1 cellular context compared by ENCODE assay signal in the genomic region with DNA sequence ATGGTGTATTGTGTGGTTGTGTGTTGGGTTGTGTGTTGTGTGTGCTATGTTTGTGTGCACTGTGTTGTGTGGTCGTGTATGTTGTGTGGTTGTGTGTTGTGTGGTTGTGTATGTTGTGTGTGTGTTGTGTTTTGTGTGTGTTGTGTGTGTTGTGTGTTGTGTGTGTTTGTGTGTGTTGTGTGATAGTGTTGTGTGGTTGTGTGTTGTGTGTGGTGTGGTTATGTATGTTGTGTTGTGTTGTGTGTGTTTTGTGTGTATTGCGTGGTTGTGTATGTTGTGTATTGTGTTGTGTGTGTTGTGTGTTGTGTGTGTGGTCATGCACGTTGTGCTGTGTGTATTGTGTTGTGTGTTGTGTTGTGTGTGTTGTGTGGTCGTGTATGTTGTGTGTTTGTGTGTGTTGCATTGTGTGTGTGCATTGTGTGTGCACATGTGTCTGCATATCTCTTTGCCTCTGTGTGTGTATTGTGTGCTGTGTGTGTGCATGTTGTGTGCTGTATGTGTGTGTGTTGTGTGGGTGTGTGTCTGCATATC.
TF ChIP-seq lines count a peak whose summit lies in the region.

No MANE protein-coding gene starts in this region.

TF ChIP-seq in K562, 482 proteins besides CTCF, POLR2A, EP300 and RAD21 (continued from another document and continues in another):
- TF ChIP-seq CBX2 (IDR thresholded peaks at IDR 0.05; ENCODE audit: insufficient read depth, low read length, poor library complexity, severe bottlenecking) = no peak
- TF ChIP-seq, protein P1, sequence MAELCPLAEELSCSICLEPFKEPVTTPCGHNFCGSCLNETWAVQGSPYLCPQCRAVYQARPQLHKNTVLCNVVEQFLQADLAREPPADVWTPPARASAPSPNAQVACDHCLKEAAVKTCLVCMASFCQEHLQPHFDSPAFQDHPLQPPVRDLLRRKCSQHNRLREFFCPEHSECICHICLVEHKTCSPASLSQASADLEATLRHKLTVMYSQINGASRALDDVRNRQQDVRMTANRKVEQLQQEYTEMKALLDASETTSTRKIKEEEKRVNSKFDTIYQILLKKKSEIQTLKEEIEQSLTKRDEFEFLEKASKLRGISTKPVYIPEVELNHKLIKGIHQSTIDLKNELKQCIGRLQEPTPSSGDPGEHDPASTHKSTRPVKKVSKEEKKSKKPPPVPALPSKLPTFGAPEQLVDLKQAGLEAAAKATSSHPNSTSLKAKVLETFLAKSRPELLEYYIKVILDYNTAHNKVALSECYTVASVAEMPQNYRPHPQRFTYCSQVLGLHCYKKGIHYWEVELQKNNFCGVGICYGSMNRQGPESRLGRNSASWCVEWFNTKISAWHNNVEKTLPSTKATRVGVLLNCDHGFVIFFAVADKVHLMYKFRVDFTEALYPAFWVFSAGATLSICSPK (IDR thresholded peaks at IDR 0.05; ENCODE audit: borderline replicate concordance) = peak; percentile 98; the same call in 1 of the 2 replicates
- TF ChIP-seq NR2C1 (IDR thresholded peaks at IDR 0.05) = 0 out of 2 replicates have a peak, but pooled peaks have one; percentile 56
- no peak for TF ChIP-seq NR2C1 (tag; IDR thresholded peaks at IDR 0.05)
- peak; percentile 46 for TF ChIP-seq SMARCE1 (IDR thresholded peaks at IDR 0.05)
- TF ChIP-seq, protein P2, sequence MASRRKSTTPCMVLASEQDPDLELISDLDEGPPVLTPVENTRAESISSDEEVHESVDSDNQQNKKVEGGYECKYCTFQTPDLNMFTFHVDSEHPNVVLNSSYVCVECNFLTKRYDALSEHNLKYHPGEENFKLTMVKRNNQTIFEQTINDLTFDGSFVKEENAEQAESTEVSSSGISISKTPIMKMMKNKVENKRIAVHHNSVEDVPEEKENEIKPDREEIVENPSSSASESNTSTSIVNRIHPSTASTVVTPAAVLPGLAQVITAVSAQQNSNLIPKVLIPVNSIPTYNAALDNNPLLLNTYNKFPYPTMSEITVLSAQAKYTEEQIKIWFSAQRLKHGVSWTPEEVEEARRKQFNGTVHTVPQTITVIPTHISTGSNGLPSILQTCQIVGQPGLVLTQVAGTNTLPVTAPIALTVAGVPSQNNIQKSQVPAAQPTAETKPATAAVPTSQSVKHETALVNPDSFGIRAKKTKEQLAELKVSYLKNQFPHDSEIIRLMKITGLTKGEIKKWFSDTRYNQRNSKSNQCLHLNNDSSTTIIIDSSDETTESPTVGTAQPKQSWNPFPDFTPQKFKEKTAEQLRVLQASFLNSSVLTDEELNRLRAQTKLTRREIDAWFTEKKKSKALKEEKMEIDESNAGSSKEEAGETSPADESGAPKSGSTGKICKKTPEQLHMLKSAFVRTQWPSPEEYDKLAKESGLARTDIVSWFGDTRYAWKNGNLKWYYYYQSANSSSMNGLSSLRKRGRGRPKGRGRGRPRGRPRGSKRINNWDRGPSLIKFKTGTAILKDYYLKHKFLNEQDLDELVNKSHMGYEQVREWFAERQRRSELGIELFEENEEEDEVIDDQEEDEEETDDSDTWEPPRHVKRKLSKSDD (conservative IDR thresholded peaks at IDR 0.05; ENCODE audit: low read length) = no peak
- TF ChIP-seq, protein P3, sequence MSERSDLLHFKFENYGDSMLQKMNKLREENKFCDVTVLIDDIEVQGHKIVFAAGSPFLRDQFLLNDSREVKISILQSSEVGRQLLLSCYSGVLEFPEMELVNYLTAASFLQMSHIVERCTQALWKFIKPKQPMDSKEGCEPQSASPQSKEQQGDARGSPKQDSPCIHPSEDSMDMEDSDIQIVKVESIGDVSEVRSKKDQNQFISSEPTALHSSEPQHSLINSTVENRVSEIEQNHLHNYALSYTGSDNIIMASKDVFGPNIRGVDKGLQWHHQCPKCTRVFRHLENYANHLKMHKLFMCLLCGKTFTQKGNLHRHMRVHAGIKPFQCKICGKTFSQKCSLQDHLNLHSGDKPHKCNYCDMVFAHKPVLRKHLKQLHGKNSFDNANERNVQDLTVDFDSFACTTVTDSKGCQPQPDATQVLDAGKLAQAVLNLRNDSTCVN (CRISPR knock-in tag; IDR thresholded peaks at IDR 0.05) = peak; percentile 91
- no peak for TF ChIP-seq CCNT2 (IDR thresholded peaks at IDR 0.05; ENCODE audit: borderline replicate concordance, extremely low read depth, insufficient read length, low read depth, low read length)
- TF ChIP-seq DDX20 (tag; IDR thresholded peaks at IDR 0.05; ENCODE audit: low read depth) = no peak
- peak; percentile 98 for TF ChIP-seq HDGF (IDR thresholded peaks at IDR 0.05)
- no peak for TF ChIP-seq ZNF212 (CRISPR knock-in tag; IDR thresholded peaks at IDR 0.05)
- TF ChIP-seq, protein P4, sequence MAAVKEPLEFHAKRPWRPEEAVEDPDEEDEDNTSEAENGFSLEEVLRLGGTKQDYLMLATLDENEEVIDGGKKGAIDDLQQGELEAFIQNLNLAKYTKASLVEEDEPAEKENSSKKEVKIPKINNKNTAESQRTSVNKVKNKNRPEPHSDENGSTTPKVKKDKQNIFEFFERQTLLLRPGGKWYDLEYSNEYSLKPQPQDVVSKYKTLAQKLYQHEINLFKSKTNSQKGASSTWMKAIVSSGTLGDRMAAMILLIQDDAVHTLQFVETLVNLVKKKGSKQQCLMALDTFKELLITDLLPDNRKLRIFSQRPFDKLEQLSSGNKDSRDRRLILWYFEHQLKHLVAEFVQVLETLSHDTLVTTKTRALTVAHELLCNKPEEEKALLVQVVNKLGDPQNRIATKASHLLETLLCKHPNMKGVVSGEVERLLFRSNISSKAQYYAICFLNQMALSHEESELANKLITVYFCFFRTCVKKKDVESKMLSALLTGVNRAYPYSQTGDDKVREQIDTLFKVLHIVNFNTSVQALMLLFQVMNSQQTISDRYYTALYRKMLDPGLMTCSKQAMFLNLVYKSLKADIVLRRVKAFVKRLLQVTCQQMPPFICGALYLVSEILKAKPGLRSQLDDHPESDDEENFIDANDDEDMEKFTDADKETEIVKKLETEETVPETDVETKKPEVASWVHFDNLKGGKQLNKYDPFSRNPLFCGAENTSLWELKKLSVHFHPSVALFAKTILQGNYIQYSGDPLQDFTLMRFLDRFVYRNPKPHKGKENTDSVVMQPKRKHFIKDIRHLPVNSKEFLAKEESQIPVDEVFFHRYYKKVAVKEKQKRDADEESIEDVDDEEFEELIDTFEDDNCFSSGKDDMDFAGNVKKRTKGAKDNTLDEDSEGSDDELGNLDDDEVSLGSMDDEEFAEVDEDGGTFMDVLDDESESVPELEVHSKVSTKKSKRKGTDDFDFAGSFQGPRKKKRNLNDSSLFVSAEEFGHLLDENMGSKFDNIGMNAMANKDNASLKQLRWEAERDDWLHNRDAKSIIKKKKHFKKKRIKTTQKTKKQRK (IDR thresholded peaks at IDR 0.05; ENCODE audit: borderline replicate concordance, low read depth, low read length) = no peak
- no peak for TF ChIP-seq TAF1 (IDR thresholded peaks at IDR 0.05; ENCODE audit: control insufficient read depth, extremely low read depth, insufficient read depth, low read length, severe bottlenecking)
- TF ChIP-seq SPI1 (IDR thresholded peaks at IDR 0.05; ENCODE audit: borderline replicate concordance, low read depth, low read length) = no peak
- TF ChIP-seq CBFB (CRISPR knock-in tag; IDR thresholded peaks at IDR 0.05) = peak; percentile 96
- TF ChIP-seq FOXJ3 (CRISPR knock-in tag; IDR thresholded peaks at IDR 0.05) = no peak
- TF ChIP-seq ZNF174 (CRISPR knock-in tag; IDR thresholded peaks at IDR 0.05) = no peak
- peak; percentile 95; the same call in 1 of the 2 replicates for TF ChIP-seq NBN (IDR thresholded peaks at IDR 0.05; ENCODE audit: low read depth)
- TF ChIP-seq, protein P5, sequence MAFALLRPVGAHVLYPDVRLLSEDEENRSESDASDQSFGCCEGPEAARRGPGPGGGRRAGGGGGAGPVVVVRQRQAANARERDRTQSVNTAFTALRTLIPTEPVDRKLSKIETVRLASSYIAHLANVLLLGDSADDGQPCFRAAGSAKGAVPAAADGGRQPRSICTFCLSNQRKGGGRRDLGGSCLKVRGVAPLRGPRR (CRISPR knock-in tag; IDR thresholded peaks at IDR 0.05) = no peak
- TF ChIP-seq KAT2B (IDR thresholded peaks at IDR 0.05; ENCODE audit: low read depth, low read length) = no peak
- no peak for TF ChIP-seq TBL1XR1 (IDR thresholded peaks at IDR 0.05; ENCODE audit: low read length in 2 of 2)
- TF ChIP-seq ZNF717 (CRISPR knock-in tag; IDR thresholded peaks at IDR 0.05) = no peak
- no peak for TF ChIP-seq HEY1 (CRISPR knock-in tag; IDR thresholded peaks at IDR 0.05; ENCODE audit: borderline replicate concordance)
- no peak for TF ChIP-seq ZNF41 (CRISPR knock-in tag; conservative IDR thresholded peaks at IDR 0.05)
- no peak for TF ChIP-seq SOX6 (IDR thresholded peaks at IDR 0.05)
- TF ChIP-seq SMARCC2 (IDR thresholded peaks at IDR 0.05; ENCODE audit: low read depth) = 0 out of 2 replicates have a peak, but pooled peaks have one; percentile 36
- no peak for TF ChIP-seq FOS (IDR thresholded peaks at IDR 0.05; ENCODE audit: extremely low read depth, insufficient read length)
- TF ChIP-seq, protein P6, sequence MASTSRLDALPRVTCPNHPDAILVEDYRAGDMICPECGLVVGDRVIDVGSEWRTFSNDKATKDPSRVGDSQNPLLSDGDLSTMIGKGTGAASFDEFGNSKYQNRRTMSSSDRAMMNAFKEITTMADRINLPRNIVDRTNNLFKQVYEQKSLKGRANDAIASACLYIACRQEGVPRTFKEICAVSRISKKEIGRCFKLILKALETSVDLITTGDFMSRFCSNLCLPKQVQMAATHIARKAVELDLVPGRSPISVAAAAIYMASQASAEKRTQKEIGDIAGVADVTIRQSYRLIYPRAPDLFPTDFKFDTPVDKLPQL (IDR thresholded peaks at IDR 0.05; ENCODE audit: extremely low read depth, insufficient read length) = no peak
- TF ChIP-seq ZNF146 (CRISPR knock-in tag; IDR thresholded peaks at IDR 0.05; ENCODE audit: unreplicated experiment) = no peak
- TF ChIP-seq ZNF232 (CRISPR knock-in tag; IDR thresholded peaks at IDR 0.05) = peak; percentile 94
- no peak for TF ChIP-seq GATAD2B (IDR thresholded peaks at IDR 0.05; ENCODE audit: borderline replicate concordance)
- TF ChIP-seq KAT7 (CRISPR knock-in tag; IDR thresholded peaks at IDR 0.05; ENCODE audit: borderline replicate concordance) = peak; percentile 78; the same call in 1 of the 2 replicates
- no peak for TF ChIP-seq CHCHD3 (CRISPR knock-in tag; IDR thresholded peaks at IDR 0.05)
- TF ChIP-seq BDP1 (IDR thresholded peaks at IDR 0.05; ENCODE audit: insufficient read depth, insufficient read length) = no peak
- TF ChIP-seq, protein P7, sequence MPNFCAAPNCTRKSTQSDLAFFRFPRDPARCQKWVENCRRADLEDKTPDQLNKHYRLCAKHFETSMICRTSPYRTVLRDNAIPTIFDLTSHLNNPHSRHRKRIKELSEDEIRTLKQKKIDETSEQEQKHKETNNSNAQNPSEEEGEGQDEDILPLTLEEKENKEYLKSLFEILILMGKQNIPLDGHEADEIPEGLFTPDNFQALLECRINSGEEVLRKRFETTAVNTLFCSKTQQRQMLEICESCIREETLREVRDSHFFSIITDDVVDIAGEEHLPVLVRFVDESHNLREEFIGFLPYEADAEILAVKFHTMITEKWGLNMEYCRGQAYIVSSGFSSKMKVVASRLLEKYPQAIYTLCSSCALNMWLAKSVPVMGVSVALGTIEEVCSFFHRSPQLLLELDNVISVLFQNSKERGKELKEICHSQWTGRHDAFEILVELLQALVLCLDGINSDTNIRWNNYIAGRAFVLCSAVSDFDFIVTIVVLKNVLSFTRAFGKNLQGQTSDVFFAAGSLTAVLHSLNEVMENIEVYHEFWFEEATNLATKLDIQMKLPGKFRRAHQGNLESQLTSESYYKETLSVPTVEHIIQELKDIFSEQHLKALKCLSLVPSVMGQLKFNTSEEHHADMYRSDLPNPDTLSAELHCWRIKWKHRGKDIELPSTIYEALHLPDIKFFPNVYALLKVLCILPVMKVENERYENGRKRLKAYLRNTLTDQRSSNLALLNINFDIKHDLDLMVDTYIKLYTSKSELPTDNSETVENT (CRISPR knock-in tag; IDR thresholded peaks at IDR 0.05) = no peak; the same call in 1 of the 2 replicates
- TF ChIP-seq, protein P8, sequence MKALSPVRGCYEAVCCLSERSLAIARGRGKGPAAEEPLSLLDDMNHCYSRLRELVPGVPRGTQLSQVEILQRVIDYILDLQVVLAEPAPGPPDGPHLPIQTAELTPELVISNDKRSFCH (CRISPR knock-in tag; IDR thresholded peaks at IDR 0.05) = no peak
- TF ChIP-seq, protein P8 (tag; IDR thresholded peaks at IDR 0.05) = no peak
- TF ChIP-seq, protein P9, sequence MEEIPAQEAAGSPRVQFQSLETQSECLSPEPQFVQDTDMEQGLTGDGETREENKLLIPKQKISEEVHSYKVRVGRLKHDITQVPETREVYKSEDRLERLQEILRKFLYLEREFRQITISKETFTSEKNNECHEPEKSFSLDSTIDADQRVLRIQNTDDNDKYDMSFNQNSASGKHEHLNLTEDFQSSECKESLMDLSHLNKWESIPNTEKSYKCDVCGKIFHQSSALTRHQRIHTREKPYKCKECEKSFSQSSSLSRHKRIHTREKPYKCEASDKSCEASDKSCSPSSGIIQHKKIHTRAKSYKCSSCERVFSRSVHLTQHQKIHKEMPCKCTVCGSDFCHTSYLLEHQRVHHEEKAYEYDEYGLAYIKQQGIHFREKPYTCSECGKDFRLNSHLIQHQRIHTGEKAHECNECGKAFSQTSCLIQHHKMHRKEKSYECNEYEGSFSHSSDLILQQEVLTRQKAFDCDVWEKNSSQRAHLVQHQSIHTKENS (CRISPR knock-in tag; IDR thresholded peaks at IDR 0.05) = no peak
- TF ChIP-seq SRSF1 (IDR thresholded peaks at IDR 0.05; ENCODE audit: low read depth, low read length) = no peak
- peak; percentile 71 for TF ChIP-seq SUPT5H (IDR thresholded peaks at IDR 0.05)
- no peak; the same call in 1 of the 2 replicates for TF ChIP-seq TRIM28 (IDR thresholded peaks at IDR 0.05)
- peak; percentile 92 for TF ChIP-seq ADNP (tag; IDR thresholded peaks at IDR 0.05)
- no peak for TF ChIP-seq HSF4 (CRISPR knock-in tag; IDR thresholded peaks at IDR 0.05; ENCODE audit: borderline replicate concordance)
- TF ChIP-seq RB1 (IDR thresholded peaks at IDR 0.05; ENCODE audit: low read depth) = no peak
- peak; percentile 95 for TF ChIP-seq BCOR (IDR thresholded peaks at IDR 0.05)
- TF ChIP-seq, protein P10, sequence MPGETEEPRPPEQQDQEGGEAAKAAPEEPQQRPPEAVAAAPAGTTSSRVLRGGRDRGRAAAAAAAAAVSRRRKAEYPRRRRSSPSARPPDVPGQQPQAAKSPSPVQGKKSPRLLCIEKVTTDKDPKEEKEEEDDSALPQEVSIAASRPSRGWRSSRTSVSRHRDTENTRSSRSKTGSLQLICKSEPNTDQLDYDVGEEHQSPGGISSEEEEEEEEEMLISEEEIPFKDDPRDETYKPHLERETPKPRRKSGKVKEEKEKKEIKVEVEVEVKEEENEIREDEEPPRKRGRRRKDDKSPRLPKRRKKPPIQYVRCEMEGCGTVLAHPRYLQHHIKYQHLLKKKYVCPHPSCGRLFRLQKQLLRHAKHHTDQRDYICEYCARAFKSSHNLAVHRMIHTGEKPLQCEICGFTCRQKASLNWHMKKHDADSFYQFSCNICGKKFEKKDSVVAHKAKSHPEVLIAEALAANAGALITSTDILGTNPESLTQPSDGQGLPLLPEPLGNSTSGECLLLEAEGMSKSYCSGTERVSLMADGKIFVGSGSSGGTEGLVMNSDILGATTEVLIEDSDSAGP (CRISPR knock-in tag; IDR thresholded peaks at IDR 0.05) = peak; percentile 87
- TF ChIP-seq ZNF197 (CRISPR knock-in tag; IDR thresholded peaks at IDR 0.05; ENCODE audit: low read depth) = no peak
- no peak for TF ChIP-seq ESRRA (IDR thresholded peaks at IDR 0.05; ENCODE audit: borderline replicate concordance, low read depth)
- TF ChIP-seq HLTF (IDR thresholded peaks at IDR 0.05) = peak; percentile 98
